29 cellular contexts compared by ENCODE assay signal in the genomic region with DNA sequence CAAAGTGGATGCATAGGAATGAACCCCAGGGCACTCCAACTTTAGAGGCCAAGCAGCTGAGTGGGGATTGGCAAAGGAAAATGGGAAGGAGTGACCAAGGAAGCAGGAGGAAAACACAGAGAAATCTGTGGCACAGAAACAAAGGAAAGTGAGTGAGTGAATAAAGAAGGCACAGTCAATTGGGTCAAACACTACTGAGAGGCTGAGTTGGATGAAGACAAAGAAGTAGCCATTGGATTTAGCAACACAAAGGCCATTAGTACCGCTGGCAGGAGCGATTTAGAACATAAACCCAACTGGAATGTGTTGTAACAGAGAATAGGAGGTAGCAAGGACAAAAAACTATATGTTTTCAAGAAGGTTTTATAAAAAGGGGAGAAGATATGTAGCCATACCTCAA. TPM values are rescaled to one million over a fixed set of nuclear protein-coding genes. Genes with fewer than 3 reads are reported as not detected.
"Had no signal": no experiment of that assay in that cellular context is flagged by ENCODE, and none has a peak within 500 bp of the region (broad histone marks: within the 10 kb centered on the region; RNA-seq: fewer than 3 reads in every experiment).

No MANE protein-coding gene starts in this region.

- H3K9me3 ChIP-seq: adrenal gland, breast epithelium, SJCRH30, SK-N-SH had no signal

- H3K9ac ChIP-seq: KMS-11, SK-N-SH had no signal

- H3K36me3 ChIP-seq: adrenal gland, breast epithelium, SJCRH30, WERI-Rb-1 had no signal

- H3K9me2 ChIP-seq: SK-N-SH had no signal

- H3K27me3 Mint-ChIP-seq: activated naive CD8-positive, alpha-beta T cell treated with anti-CD3 and anti-CD28 coated beads, Interleukin-2, amount 10 ng/mL, durations not matched to agents 7 days and 5 days had no signal

- H3K4me1 ChIP-seq: adrenal gland, breast epithelium, SJCRH30 had no signal

- H3K4me3 ChIP-seq: adrenal gland, breast epithelium, SJCRH30 had no signal

- H3K27me3 ChIP-seq: adrenal gland, breast epithelium, SJCRH30 had no signal

- H3K27ac Mint-ChIP-seq: activated CD8-positive, alpha-beta T cell treated with anti-CD3 and anti-CD28 coated beads, Interleukin-2, amount 10 ng/mL, durations not matched to agents 7 days and 5 days; activated naive CD8-positive, alpha-beta T cell treated with anti-CD3 and anti-CD28 coated beads, Interleukin-2, amount 10 ng/mL, durations not matched to agents 7 days and 5 days had no signal

- ATAC-seq: activated CD4-positive, CD25-positive, alpha-beta regulatory T cell treated with anti-CD3 and anti-CD28 coated beads, Interleukin-2, amount 50 U/mL, for 24 hours; activated CD8-positive, alpha-beta T cell treated with anti-CD3 and anti-CD28 coated beads, Interleukin-2, amount 10 ng/mL, durations not matched to agents 7 days and 5 days; Panc1 had no signal

- H3K27ac ChIP-seq: adrenal gland, breast epithelium, KMS-11, SJCRH30, WERI-Rb-1 had no signal

- H3K4me3 Mint-ChIP-seq: activated CD8-positive, alpha-beta T cell treated with anti-CD3 and anti-CD28 coated beads, Interleukin-2, amount 10 ng/mL, durations not matched to agents 7 days and 5 days; activated naive CD8-positive, alpha-beta T cell treated with anti-CD3 and anti-CD28 coated beads, Interleukin-2, amount 10 ng/mL, durations not matched to agents 7 days and 5 days had no signal

- DNase-seq: activated CD4-positive, alpha-beta T cell treated with anti-CD3 and anti-CD28 coated beads for 48 hours; activated CD4-positive, alpha-beta T cell treated with anti-CD3 and anti-CD28 coated beads, Interleukin-2, amount 50 U/mL, for 4 hours; activated CD8-positive, alpha-beta memory T cell treated with anti-CD3 and anti-CD28 coated beads, Interleukin-2, amount 50 U/mL, for 48 hours; activated CD8-positive, alpha-beta T cell treated with anti-CD3 and anti-CD28 coated beads, Interleukin-2, amount 10 ng/mL, durations not matched to agents 7 days and 5 days; activated naive CD4-positive, alpha-beta T cell treated with anti-CD3 and anti-CD28 coated beads, Interleukin-2, amount 50 U/mL, for 16 hours; activated naive CD8-positive, alpha-beta T cell treated with anti-CD3 and anti-CD28 coated beads, Interleukin-2, amount 10 ng/mL, durations not matched to agents 7 days and 5 days; activated T-cell treated with anti-CD3 and anti-CD28 coated beads, Interleukin-2, amount 50 U/mL, for 1 hour; adrenal gland; anterior cingulate cortex; caudate nucleus; NCI-H1092; NCI-H1694; NCI-H2029 treated with DMSO at 0.1 percent for 48 hours; NCI-H446; NCI-H774; OCI-M1; Right ventricle myocardium superior; RPMI8226; SJCRH30; SK-N-SH; T-helper 1 cell; WERI-Rb-1 had no signal

- H3K36me3 Mint-ChIP-seq: activated naive CD8-positive, alpha-beta T cell treated with anti-CD3 and anti-CD28 coated beads, Interleukin-2, amount 10 ng/mL, durations not matched to agents 7 days and 5 days had no signal

- H3K4me1 Mint-ChIP-seq: activated naive CD8-positive, alpha-beta T cell treated with anti-CD3 and anti-CD28 coated beads, Interleukin-2, amount 10 ng/mL, durations not matched to agents 7 days and 5 days had no signal

- H3K4me2 ChIP-seq: KMS-11, SK-N-SH had no signal

- H3K9me3 Mint-ChIP-seq: activated naive CD8-positive, alpha-beta T cell treated with anti-CD3 and anti-CD28 coated beads, Interleukin-2, amount 10 ng/mL, durations not matched to agents 7 days and 5 days had no signal

RNA-seq across cellular contexts. Expression of a gene that starts 6.6 kb away (rescaled TPM):
- total RNA-seq: activated CD8-positive, alpha-beta T cell treated with anti-CD3 and anti-CD28 coated beads, Interleukin-2, amount 10 ng/mL, durations not matched to agents 7 days and 5 days; activated naive CD8-positive, alpha-beta T cell treated with anti-CD3 and anti-CD28 coated beads, Interleukin-2, amount 10 ng/mL, durations not matched to agents 7 days and 5 days; cerebellum; MCF 10A; Right ventricle myocardium superior; SJCRH30; T-helper 2 cell treated with Interferon-gamma antibody and Interleukin-4, amounts not matched to agents 100 ng/mL and 5 ng/mL, for 36 hours had no signal
- polyA plus RNA-seq: adrenal gland, SK-N-SH had no signal

RNA-seq across cellular contexts. Expression of a gene that starts 29.3 kb away (rescaled TPM):
- total RNA-seq: activated CD8-positive, alpha-beta T cell treated with anti-CD3 and anti-CD28 coated beads, Interleukin-2, amount 10 ng/mL, durations not matched to agents 7 days and 5 days; activated naive CD8-positive, alpha-beta T cell treated with anti-CD3 and anti-CD28 coated beads, Interleukin-2, amount 10 ng/mL, durations not matched to agents 7 days and 5 days; adrenal gland; cerebellum; MCF 10A; Right ventricle myocardium superior; SJCRH30; T-helper 2 cell treated with Interferon-gamma antibody and Interleukin-4, amounts not matched to agents 100 ng/mL and 5 ng/mL, for 36 hours had no signal
- polyA plus RNA-seq: adrenal gland, SK-N-SH had no signal
